In genomic region chr7:94394399-94395140, GRCh38 we compare ENCODE assay signal across 8 cellular contexts. TPM values are rescaled to one million over a fixed set of nuclear protein-coding genes. Genes with fewer than 3 reads are reported as not detected.
DNase-seq lines count a peak whose midpoint lies in the region; ATAC-seq, FAIRE-seq and TF ChIP-seq lines count a peak whose summit lies in the region.

TSS of gene COL1A2 (plus strand) at chr7:94394895. CDS start at chr7:94395032, 137 bp downstream.

- TF ChIP-seq EP300 in HepG2 (IDR thresholded peaks at IDR 0.05; ENCODE audit: low read depth in 2 of 2, low read length in 2 of 2): no peak
- no peak for TF ChIP-seq EP300 in HepG2 (CRISPR knock-in tag; IDR thresholded peaks at IDR 0.05; ENCODE audit: borderline replicate concordance)

- no peaks in the 10 kb centered on the region for H3K36me3 Mint-ChIP-seq in activated T-helper 17 cell treated with anti-CD3 and anti-CD28 coated beads, Interleukin-2, amount 50 U/mL, for 72 hours (ENCODE audit: low read depth)
- H3K36me3 Mint-ChIP-seq in osteocyte (ENCODE audit: unreplicated experiment): peaks cover 38% of the 10 kb centered on the region

- peaks cover 5% of the 10 kb centered on the region for H3K4me1 Mint-ChIP-seq in activated T-helper 17 cell treated with anti-CD3 and anti-CD28 coated beads, Interleukin-2, amount 50 U/mL, for 72 hours
- peaks cover 49% of the 10 kb centered on the region for H3K4me1 Mint-ChIP-seq in osteocyte (ENCODE audit: unreplicated experiment)

- FAIRE-seq in HepG2 (lab: Jason Lieb, UNC): no peak

- H3K27ac ChIP-seq in liver (ENCODE audit: low read depth in 1 of 2, low read length in 2 of 2) (peak within 1 kb of the TSS; percentile 48 to 78), HepG2 (ENCODE audit: extremely low read length, insufficient read depth, low read length) (no peak within 1 kb of the TSS)

- H2AFZ ChIP-seq in HepG2 (ENCODE audit: low read length): no peak within 1 kb of the TSS

- ATAC-seq in HepG2: no peak; the same call in 2 of the 3 replicates
- no peak for ATAC-seq in activated T-helper 17 cell treated with anti-CD3 and anti-CD28 coated beads, Interleukin-2, amount 50 U/mL, for 72 hours (replicated peaks)

- TF ChIP-seq POLR2A in HepG2 (IDR thresholded peaks at IDR 0.05; ENCODE audit: insufficient read depth in 1 of 2, low read depth in 2 of 2, low read length in 2 of 2): no peak

- H3K27me3 ChIP-seq in liver (ENCODE audit: control insufficient read depth in 4 of 4, insufficient read depth in 4 of 4, low read length in 3 of 4): peaks cover 0 to 10% (median 0%) of the 10 kb centered on the region in 4 donors
- no peaks in the 10 kb centered on the region; a peak in 1 of 5 replicates for H3K27me3 ChIP-seq in HepG2 (ENCODE audit: control insufficient read depth in 1 of 2, insufficient read depth in 2 of 2, low read length in 2 of 2)

- H4K20me1 ChIP-seq in HepG2 (ENCODE audit: insufficient read depth, low read length): no peaks in the 10 kb centered on the region

- 5% methylated on average over 34 of the region's 34 CpGs for WGBS in liver
- 52% methylated on average over 26 of the region's 34 CpGs for WGBS in HepG2 (ENCODE audit: low lambda C conversion rate)

- H3K9me3 ChIP-seq in liver (ENCODE audit: control insufficient read depth in 4 of 4, low read length in 3 of 4) (no peaks in the 10 kb centered on the region), HepG2 (ENCODE audit: low read length) (no peaks in the 10 kb centered on the region)

- no peak within 1 kb of the TSS for H3K27ac Mint-ChIP-seq in activated T-helper 17 cell treated with anti-CD3 and anti-CD28 coated beads, Interleukin-2, amount 50 U/mL, for 72 hours
- peak within 1 kb of the TSS; percentile 99 for H3K27ac Mint-ChIP-seq in osteocyte (ENCODE audit: unreplicated experiment)

- no peak for DNase-seq in HepG2 (ENCODE audit: low spot score)
- peak; percentile 4 for DNase-seq in germinal center (ENCODE audit: low spot score)
- DNase-seq in osteocyte (ENCODE audit: extremely low spot score, unreplicated experiment): peak; percentile 97
- DNase-seq in NCI-H82 (lab: John Stamatoyannopoulos, UW): no peak
- no peak for DNase-seq in activated effector memory CD4-positive, alpha-beta T cell treated with anti-CD3 and anti-CD28 coated beads, Interleukin-2, amount 50 U/mL, for 16 hours
- no peak for DNase-seq in activated gamma-delta T cell (lab: John Stamatoyannopoulos, UW)

- H3K4me1 ChIP-seq in liver (ENCODE audit: control insufficient read depth in 4 of 4, insufficient read depth in 4 of 4, low read length in 3 of 4) (peaks cover 0 to 5% (median 2%) of the 10 kb centered on the region in 4 donors), HepG2 (ENCODE audit: insufficient read depth, low read length) (no peaks in the 10 kb centered on the region)

- intact Hi-C loops in HepG2 (cut with micrococcal nuclease; ENCODE audit: unreplicated experiment): loop anchor here (1.0 to 5.0 kb wide), 2 partner anchors 105 to 677 kb away; no protein-coding TSS in a partner anchor

- H3K4me3 ChIP-seq in liver (ENCODE audit: low read depth in 1 of 3, low read length in 3 of 3): peak within 1 kb of the TSS in 1 of 3 donors; percentile 21
- H3K4me3 ChIP-seq in HepG2 (replicated peaks in 1 of 3; ENCODE audit: insufficient read depth in 1 of 3, low read depth in 2 of 3, low read length in 3 of 3): no peak within 1 kb of the TSS

- H3K9ac ChIP-seq in liver (ENCODE audit: low read depth in 1 of 2, low read length in 2 of 2) (no peak within 1 kb of the TSS), HepG2 (ENCODE audit: insufficient read depth, low read depth, low read length) (no peak within 1 kb of the TSS)

- CTCF ChIA-PET in HepG2 (lab: Yijun Ruan, JAX; ENCODE audit: low intra/inter-chr PET ratio, low total read pairs): interaction anchor here (1.5 to 1.6 kb wide), 2 partner anchors 105 kb away, joined by 4 to 12 read pairs; no protein-coding TSS in a partner anchor

- H3K4me2 ChIP-seq in HepG2 (ENCODE audit: low read depth, low read length): no peak within 1 kb of the TSS

- peak within 1 kb of the TSS; percentile 46 for H3K4me3 Mint-ChIP-seq in activated T-helper 17 cell treated with anti-CD3 and anti-CD28 coated beads, Interleukin-2, amount 50 U/mL, for 72 hours
- H3K4me3 Mint-ChIP-seq in osteocyte (ENCODE audit: unreplicated experiment): peak within 1 kb of the TSS; percentile 99

- H3K79me2 ChIP-seq in HepG2 (ENCODE audit: insufficient read depth, low read length): no peaks in the 10 kb centered on the region

- BruUV-seq in HepG2 (replicated peaks; lab: Mats Ljungman, UMichigan): no TSS peak

- in situ Hi-C loops in HepG2 (cut with HindIII; ENCODE audit: extremely low pct_ligation_motif_present, low pct_unique_long_range_greater_than_20kb): loop anchor here (5.0 kb wide), 1 partner anchor 97 kb away; no protein-coding TSS in a partner anchor

- POLR2A ChIA-PET in HepG2 (lab: Yijun Ruan, JAX): no interaction called here

- TF ChIP-seq RAD21 in liver (IDR thresholded peaks at IDR 0.05) (no peak), HepG2 (CRISPR knock-in tag; IDR thresholded peaks at IDR 0.05) (no peak)

- H3K9me3 Mint-ChIP-seq in activated T-helper 17 cell treated with anti-CD3 and anti-CD28 coated beads, Interleukin-2, amount 50 U/mL, for 72 hours: no peaks in the 10 kb centered on the region
- H3K9me3 Mint-ChIP-seq in osteocyte (ENCODE audit: unreplicated experiment): no peaks in the 10 kb centered on the region

- H3K36me3 ChIP-seq in liver (ENCODE audit: control insufficient read depth in 4 of 4, insufficient read depth in 3 of 4, low read depth in 1 of 4, low read length in 3 of 4) (no peaks in the 10 kb centered on the region), HepG2 (replicated peaks in 1 of 2; ENCODE audit: control insufficient read depth in 1 of 2, insufficient read depth in 2 of 2, low read length in 2 of 2) (no peaks in the 10 kb centered on the region)

- peaks cover 46% of the 10 kb centered on the region for H3K27me3 Mint-ChIP-seq in activated T-helper 17 cell treated with anti-CD3 and anti-CD28 coated beads, Interleukin-2, amount 50 U/mL, for 72 hours
- H3K27me3 Mint-ChIP-seq in osteocyte (ENCODE audit: unreplicated experiment): no peaks in the 10 kb centered on the region

- TF ChIP-seq CTCF in liver (IDR thresholded peaks at IDR 0.05; ENCODE audit: low read depth, low read length, missing input control) (no peak), HepG2 (CRISPR knock-in tag; IDR thresholded peaks at IDR 0.05) (no peak), osteocyte (IDR thresholded peaks at IDR 0.05) (no peak)

TF ChIP-seq in liver, 16 proteins besides CTCF, POLR2A, EP300 and RAD21 (continues in another document):
- TF ChIP-seq JUND (IDR thresholded peaks at IDR 0.05): no peak
- no peak for TF ChIP-seq RXRA (IDR thresholded peaks at IDR 0.05)

TF ChIP-seq in HepG2, 621 proteins besides CTCF, POLR2A, EP300 and RAD21 (continues in another document):
- TF ChIP-seq REST (IDR thresholded peaks at IDR 0.05; ENCODE audit: borderline replicate concordance in 1 of 2, low read depth in 1 of 2, low read length in 2 of 2): peak in 1 of 2 experiments; percentile 16; a peak in 1 of 4 replicates

RNA-seq across cellular contexts. Expression of gene COL1A2, which starts in this region (rescaled TPM):
- total RNA-seq in liver (10 to 100 TPM; 35.0 to 86.2 TPM), HepG2 (2016; rRNA removed; fragmentation: Illumina TruSeq; extraction: Trizol) (not detected in 2 replicates), osteocyte (7,492 and 7,869 TPM in 2 replicates)
- polyA plus RNA-seq in liver (10 to 100 TPM; 11.5 to 49.1 TPM), HepG2 (2011; rRNA removed) (not detected in 2 replicates)
- not detected in 2 replicates for total RNA-seq in HepG2 (2016; cell fraction: cytosol; rRNA removed; fragmentation: Illumina TruSeq; extraction: Trizol; ENCODE audit: low read depth)
- not detected in 2 replicates for total RNA-seq in HepG2 (2016; cell fraction: insoluble cytoplasmic fraction; rRNA removed; fragmentation: Illumina TruSeq; extraction: Trizol)
- not detected in 2 replicates for total RNA-seq in HepG2 (2016; cell fraction: membrane; rRNA removed; fragmentation: Illumina TruSeq; extraction: Trizol)
- not detected in 2 replicates for total RNA-seq in HepG2 (2016; cell fraction: nucleus; rRNA removed; fragmentation: Illumina TruSeq; extraction: Trizol)
- polyA plus RNA-seq in HepG2 (2011; cell fraction: cytosol; rRNA removed): not detected in 2 replicates
- not detected in 2 replicates for polyA plus RNA-seq in HepG2 (2011; cell fraction: nucleus; rRNA removed)
- not detected in 2 replicates for polyA plus RNA-seq in HepG2 (2012)
- not detected in 2 replicates for polyA plus RNA-seq in HepG2 (2016; cell fraction: cytosol; fragmentation: Illumina TruSeq; extraction: Trizol; ENCODE audit: low read depth)
- polyA plus RNA-seq in HepG2 (2016; cell fraction: insoluble cytoplasmic fraction; fragmentation: Illumina TruSeq; extraction: Trizol; ENCODE audit: low read depth): not detected in 2 replicates
- not detected in 2 replicates for polyA plus RNA-seq in HepG2 (2016; cell fraction: membrane; fragmentation: Illumina TruSeq; extraction: Trizol; ENCODE audit: low read depth)
- polyA plus RNA-seq in HepG2 (2016; cell fraction: nucleus; fragmentation: Illumina TruSeq; extraction: Trizol; ENCODE audit: insufficient read depth, low read depth): not detected in 2 replicates
- polyA minus RNA-seq in HepG2 (2011; rRNA and poly(A)+ RNA removed; ENCODE audit: low replicate concordance): 0.07 TPM in 1 of 2 replicates, not detected in the other
- polyA minus RNA-seq in HepG2 (2011; cell fraction: cytosol; rRNA and poly(A)+ RNA removed): not detected in 2 replicates
- polyA minus RNA-seq in HepG2 (2011; cell fraction: nucleus; rRNA and poly(A)+ RNA removed): not detected in 2 replicates
- total RNA-seq in activated T-helper 17 cell treated with anti-CD3 and anti-CD28 coated beads, Interleukin-2, amount 50 U/mL, for 72 hours: not detected

Comparison
In these comparisons a context has a peak if more than half of its experiments do, and no peak if none do; other contexts are left out.
1. RNA of gene COL1A2 (total RNA-seq): 7,492 to 7,869 TPM in osteocyte; 35.0 to 86.2 TPM in liver, not detected in HepG2 and not detected in activated T-helper 17 cell treated with anti-CD3 and anti-CD28 coated beads, Interleukin-2, amount 50 U/mL, for 72 hours; every median in the first group is over 10 times any median in the second.
2. RNA of gene COL1A2 (polyA plus RNA-seq): 11.5 to 49.1 TPM in liver; not detected in HepG2; every median in the first group is over 10 times any median in the second.
3. DNase-seq: peak in germinal center (single experiment) and osteocyte (single experiment); none in HepG2 (single experiment), NCI-H82 (single experiment), activated effector memory CD4-positive, alpha-beta T cell treated with anti-CD3 and anti-CD28 coated beads, Interleukin-2, amount 50 U/mL, for 16 hours (single experiment) and activated gamma-delta T cell (single experiment).